Comparison of ENCODE assay signal across 1 cellular context in genomic region chr15:82849556-82850241, GRCh38.
TF ChIP-seq lines count a peak whose summit lies in the region.

No MANE protein-coding gene starts in this region.

TF ChIP-seq in HEK293, 187 proteins besides CTCF, POLR2A, EP300 and RAD21 (continued from another document):
- TF ChIP-seq ZBTB11 (tag by site-specific recombination; conservative IDR thresholded peaks at IDR 0.05; ENCODE audit: low read depth) = peak; percentile 65
- TF ChIP-seq ZNF677 (tag by site-specific recombination; IDR thresholded peaks at IDR 0.05) = no peak
- TF ChIP-seq, protein P1, sequence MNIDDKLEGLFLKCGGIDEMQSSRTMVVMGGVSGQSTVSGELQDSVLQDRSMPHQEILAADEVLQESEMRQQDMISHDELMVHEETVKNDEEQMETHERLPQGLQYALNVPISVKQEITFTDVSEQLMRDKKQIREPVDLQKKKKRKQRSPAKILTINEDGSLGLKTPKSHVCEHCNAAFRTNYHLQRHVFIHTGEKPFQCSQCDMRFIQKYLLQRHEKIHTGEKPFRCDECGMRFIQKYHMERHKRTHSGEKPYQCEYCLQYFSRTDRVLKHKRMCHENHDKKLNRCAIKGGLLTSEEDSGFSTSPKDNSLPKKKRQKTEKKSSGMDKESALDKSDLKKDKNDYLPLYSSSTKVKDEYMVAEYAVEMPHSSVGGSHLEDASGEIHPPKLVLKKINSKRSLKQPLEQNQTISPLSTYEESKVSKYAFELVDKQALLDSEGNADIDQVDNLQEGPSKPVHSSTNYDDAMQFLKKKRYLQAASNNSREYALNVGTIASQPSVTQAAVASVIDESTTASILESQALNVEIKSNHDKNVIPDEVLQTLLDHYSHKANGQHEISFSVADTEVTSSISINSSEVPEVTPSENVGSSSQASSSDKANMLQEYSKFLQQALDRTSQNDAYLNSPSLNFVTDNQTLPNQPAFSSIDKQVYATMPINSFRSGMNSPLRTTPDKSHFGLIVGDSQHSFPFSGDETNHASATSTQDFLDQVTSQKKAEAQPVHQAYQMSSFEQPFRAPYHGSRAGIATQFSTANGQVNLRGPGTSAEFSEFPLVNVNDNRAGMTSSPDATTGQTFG (tag by site-specific recombination; IDR thresholded peaks at IDR 0.05; ENCODE audit: borderline replicate concordance) = no peak
- peak; percentile 50; the same call in 1 of the 2 replicates for TF ChIP-seq ZNF324 (tag by site-specific recombination; IDR thresholded peaks at IDR 0.05)
- TF ChIP-seq ZNF248 (tag by site-specific recombination; IDR thresholded peaks at IDR 0.05) = no peak
- TF ChIP-seq SP7 (tag by site-specific recombination; IDR thresholded peaks at IDR 0.05) = peak; percentile 47; the same call in 1 of the 2 replicates
- TF ChIP-seq ZNF518A (tag by site-specific recombination; conservative IDR thresholded peaks at IDR 0.05; ENCODE audit: low read depth) = no peak
- 0 out of 2 replicates have a peak, but pooled peaks have one; percentile 33 for TF ChIP-seq ZSCAN30 (tag by site-specific recombination; IDR thresholded peaks at IDR 0.05)
- no peak for TF ChIP-seq ZNF341 (tag by site-specific recombination; IDR thresholded peaks at IDR 0.05; ENCODE audit: low read depth)
- TF ChIP-seq GLI4 (tag by site-specific recombination; IDR thresholded peaks at IDR 0.05) = no peak
- TF ChIP-seq ZBTB49 (tag by site-specific recombination; IDR thresholded peaks at IDR 0.05; ENCODE audit: low read depth) = 0 out of 2 replicates have a peak, but pooled peaks have one; percentile 49
- TF ChIP-seq ZIC2 (tag by site-specific recombination; IDR thresholded peaks at IDR 0.05) = peak; percentile 64; the same call in 1 of the 2 replicates
- TF ChIP-seq, protein P2, sequence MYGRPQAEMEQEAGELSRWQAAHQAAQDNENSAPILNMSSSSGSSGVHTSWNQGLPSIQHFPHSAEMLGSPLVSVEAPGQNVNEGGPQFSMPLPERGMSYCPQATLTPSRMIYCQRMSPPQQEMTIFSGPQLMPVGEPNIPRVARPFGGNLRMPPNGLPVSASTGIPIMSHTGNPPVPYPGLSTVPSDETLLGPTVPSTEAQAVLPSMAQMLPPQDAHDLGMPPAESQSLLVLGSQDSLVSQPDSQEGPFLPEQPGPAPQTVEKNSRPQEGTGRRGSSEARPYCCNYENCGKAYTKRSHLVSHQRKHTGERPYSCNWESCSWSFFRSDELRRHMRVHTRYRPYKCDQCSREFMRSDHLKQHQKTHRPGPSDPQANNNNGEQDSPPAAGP (tag by site-specific recombination; IDR thresholded peaks at IDR 0.05) = 0 out of 2 replicates have a peak, but pooled peaks have one; percentile 51
- TF ChIP-seq ZNF513 (tag by site-specific recombination; IDR thresholded peaks at IDR 0.05) = no peak
